In genomic region chr9:93601666-93602065, GRCh38 we compare ENCODE assay signal across 15 cellular contexts. TPM values are rescaled to one million over a fixed set of nuclear protein-coding genes. Genes with fewer than 3 reads are reported as not detected.
DNase-seq lines count a peak whose midpoint lies in the region; ATAC-seq and TF ChIP-seq lines count a peak whose summit lies in the region.
"Had no signal": no experiment of that assay in that cellular context is flagged by ENCODE, and none has a peak within 500 bp of the region (broad histone marks: within the 10 kb centered on the region; RNA-seq: fewer than 3 reads in every experiment).

No MANE protein-coding gene starts in this region.

- DNase-seq in CD4-positive, alpha-beta T cell, result no peak
- DNase-seq in H7 (peak; percentile 31), chondrocyte (ENCODE audit: low spot score) (peak; percentile 21), neural progenitor cell (ENCODE audit: low spot score) (no peak), ACHN (no peak), BE2C (no peak)
- DNase-seq: EL, NCI-H1417 treated with DMSO at 0.1 percent for 48 hours, NCI-H1930, NCI-H446 treated with DMSO at 0.1 percent for 48 hours, NCI-H82, PC-3 had no signal

- H3K4me2 ChIP-seq in neural progenitor cell, result no peak overlapping the region

- H3K4me1 Mint-ChIP-seq in CD4-positive, alpha-beta T cell (ENCODE audit: low read depth), result peaks cover 67% of the 10 kb centered on the region
- H3K4me1 Mint-ChIP-seq in chondrocyte (ENCODE audit: low read depth) (peaks cover 32% of the 10 kb centered on the region), neural progenitor cell (peaks cover 35% of the 10 kb centered on the region)
- peaks cover 63% of the 10 kb centered on the region for H3K4me1 Mint-ChIP-seq in stimulated activated memory B cell treated with anti-CD40 and anti-IgM and Interleukin-4, amounts not matched to agents 10 μg/mL and 1 μg/mL and 100 μg/mL, for 72 hours

- H3K4me3 Mint-ChIP-seq in CD4-positive, alpha-beta T cell, result no peak overlapping the region
- no peak overlapping the region for H3K4me3 Mint-ChIP-seq in chondrocyte (ENCODE audit: unreplicated experiment)
- no peak overlapping the region for H3K4me3 Mint-ChIP-seq in neural progenitor cell
- H3K4me3 Mint-ChIP-seq in stimulated activated memory B cell treated with anti-CD40 and anti-IgM and Interleukin-4, amounts not matched to agents 10 μg/mL and 1 μg/mL and 100 μg/mL, for 72 hours, result no peak overlapping the region

- H3K4me3 ChIP-seq in H7 (ENCODE audit: insufficient read depth, low read depth, low read length), result no peak overlapping the region
- H3K4me3 ChIP-seq in neural progenitor cell, result no peak overlapping the region
- no peak overlapping the region for H3K4me3 ChIP-seq in BE2C (ENCODE audit: low read depth, low read length)
- H3K4me3 ChIP-seq: SJSA1 had no signal

- peak overlapping the region; percentile 83 for H3K27ac Mint-ChIP-seq in CD4-positive, alpha-beta T cell
- H3K27ac Mint-ChIP-seq in chondrocyte (ENCODE audit: unreplicated experiment) (no peak overlapping the region), neural progenitor cell (peak overlapping the region; percentile 25)
- H3K27ac Mint-ChIP-seq in stimulated activated memory B cell treated with anti-CD40 and anti-IgM and Interleukin-4, amounts not matched to agents 10 μg/mL and 1 μg/mL and 100 μg/mL, for 72 hours, result no peak overlapping the region

- H3K79me2 ChIP-seq in neural progenitor cell (ENCODE audit: low read depth), result peaks cover 40% of the 10 kb centered on the region

- H3K9ac ChIP-seq in neural progenitor cell, result no peak overlapping the region

- POLR2A ChIA-PET in CD4-positive, alpha-beta T cell (lab: Charles Lee), result no interaction called here

- intact Hi-C loops in CD4-positive, alpha-beta T cell (cut with DNase I, micrococcal nuclease), result no loop called here

- peaks cover 33% of the 10 kb centered on the region for H3K36me3 Mint-ChIP-seq in CD4-positive, alpha-beta T cell (ENCODE audit: low read depth)
- peaks cover 5% of the 10 kb centered on the region for H3K36me3 Mint-ChIP-seq in chondrocyte (ENCODE audit: low read depth)
- peaks cover 26% of the 10 kb centered on the region for H3K36me3 Mint-ChIP-seq in neural progenitor cell
- peaks cover 20% of the 10 kb centered on the region for H3K36me3 Mint-ChIP-seq in stimulated activated memory B cell treated with anti-CD40 and anti-IgM and Interleukin-4, amounts not matched to agents 10 μg/mL and 1 μg/mL and 100 μg/mL, for 72 hours

- H3K36me3 ChIP-seq in H7 (replicated peaks; ENCODE audit: control insufficient read depth, insufficient read depth, low read length) (no peaks in the 10 kb centered on the region; the same call in 1 of the 2 replicates), neural progenitor cell (no peaks in the 10 kb centered on the region), BE2C (no peaks in the 10 kb centered on the region)
- H3K36me3 ChIP-seq: SJSA1 had no signal

- CTCF ChIA-PET in CD4-positive, alpha-beta T cell (lab: Charles Lee), result interaction anchor here (2.7 kb wide), 1 partner anchor 35 kb away, joined by 8 read pairs; no protein-coding TSS in a partner anchor

- in situ Hi-C loops in ACHN (cut with HindIII; ENCODE audit: low pct_ligation_motif_present, low pct_unique_long_range_greater_than_20kb, low sequenced_read_pairs), result no loop called here

- H3K27me3 Mint-ChIP-seq in CD4-positive, alpha-beta T cell, result no peaks in the 10 kb centered on the region
- H3K27me3 Mint-ChIP-seq in chondrocyte (ENCODE audit: low read depth) (no peaks in the 10 kb centered on the region), neural progenitor cell (ENCODE audit: insufficient read depth, low read depth) (peaks cover 2% of the 10 kb centered on the region)
- no peaks in the 10 kb centered on the region for H3K27me3 Mint-ChIP-seq in stimulated activated memory B cell treated with anti-CD40 and anti-IgM and Interleukin-4, amounts not matched to agents 10 μg/mL and 1 μg/mL and 100 μg/mL, for 72 hours

- H3K27ac ChIP-seq in CD4-positive, alpha-beta T cell (ENCODE audit: low read depth, low read length), result no peak overlapping the region
- no peak overlapping the region for H3K27ac ChIP-seq in neural progenitor cell
- H3K27ac ChIP-seq: SJSA1 had no signal

- no peak for TF ChIP-seq CTCF in CD4-positive, alpha-beta T cell (IDR thresholded peaks at IDR 0.05)
- no peak for TF ChIP-seq CTCF in chondrocyte (IDR thresholded peaks at IDR 0.05)
- no peak for TF ChIP-seq CTCF in neural progenitor cell (IDR thresholded peaks at IDR 0.05)
- no peak for TF ChIP-seq CTCF in BE2C (IDR thresholded peaks at IDR 0.05; ENCODE audit: low read depth, low read length)

- H3K4me1 ChIP-seq in neural progenitor cell (peaks cover 7% of the 10 kb centered on the region), BE2C (no peaks in the 10 kb centered on the region)

- no peaks in the 10 kb centered on the region for H3K27me3 ChIP-seq in CD4-positive, alpha-beta T cell (ENCODE audit: control insufficient read depth, insufficient read depth, low read length)
- H3K27me3 ChIP-seq in H7 (ENCODE audit: control insufficient read depth, insufficient read depth, low read length), result no peaks in the 10 kb centered on the region
- no peaks in the 10 kb centered on the region for H3K27me3 ChIP-seq in neural progenitor cell
- no peaks in the 10 kb centered on the region for H3K27me3 ChIP-seq in BE2C
- H3K27me3 ChIP-seq: SJSA1 had no signal

- H2AFZ ChIP-seq in neural progenitor cell (replicated peaks), result no peak overlapping the region

- H3F3A ChIP-seq in neural progenitor cell (ENCODE audit: low read depth), result no peaks in the 10 kb centered on the region

- no peaks in the 10 kb centered on the region for H3K9me3 ChIP-seq in CD4-positive, alpha-beta T cell (ENCODE audit: control insufficient read depth, low read length)
- H3K9me3 ChIP-seq in neural progenitor cell (ENCODE audit: low read depth) (peaks cover 2% of the 10 kb centered on the region), BE2C (no peaks in the 10 kb centered on the region)
- H3K9me3 ChIP-seq: SJSA1 had no signal

- peaks cover 39% of the 10 kb centered on the region for H4K20me1 ChIP-seq in neural progenitor cell (ENCODE audit: low read depth)

- H3K9me3 Mint-ChIP-seq in CD4-positive, alpha-beta T cell, result peaks cover 6% of the 10 kb centered on the region
- peaks cover 12% of the 10 kb centered on the region for H3K9me3 Mint-ChIP-seq in chondrocyte (ENCODE audit: low read depth)
- peaks cover 19% of the 10 kb centered on the region for H3K9me3 Mint-ChIP-seq in neural progenitor cell
- H3K9me3 Mint-ChIP-seq in stimulated activated memory B cell treated with anti-CD40 and anti-IgM and Interleukin-4, amounts not matched to agents 10 μg/mL and 1 μg/mL and 100 μg/mL, for 72 hours, result peaks cover 7% of the 10 kb centered on the region

- TF ChIP-seq POLR2A in GM18505 (IDR thresholded peaks at IDR 0.05; ENCODE audit: borderline replicate concordance, extremely low read depth, insufficient read depth, insufficient read length), result no peak

- no peak for ATAC-seq in CD4-positive, alpha-beta T cell (ENCODE audit: poor library complexity)
- ATAC-seq in stimulated activated memory B cell treated with anti-CD40 and anti-IgM and Interleukin-4, amounts not matched to agents 10 μg/mL and 1 μg/mL and 100 μg/mL, for 72 hours, result no peak
- no peak for ATAC-seq in GM18505 (IDR thresholded peaks at IDR 0.05; ENCODE audit: unreplicated experiment)
- ATAC-seq: PC-3 had no signal

RNA-seq across cellular contexts. Expression of gene PHF2, which starts 25.3 kb away (rescaled TPM):
- total RNA-seq in CD4-positive, alpha-beta T cell, result 10 to 100 TPM; 27.3 to 28.8 TPM
- total RNA-seq in H7 (2014; rRNA removed; shearing (Covaris generic)), result 10.3 and 10.6 TPM in 2 replicates
- total RNA-seq in chondrocyte (28.5 to 30.1 TPM (median 29.4 TPM) in 3 replicates), neural progenitor cell (ENCODE audit: low replicate concordance) (15.7 and 17.6 TPM in 2 replicates)
- polyA plus RNA-seq in BE2C (2012; ENCODE audit: insufficient read depth, insufficient read length, low read depth), result 28.1 TPM

Comparison
In these comparisons a context has a peak if more than half of its experiments do, and no peak if none do; other contexts are left out.
1. DNase-seq: peak in H7 (single experiment) and chondrocyte (single experiment); none in CD4-positive, alpha-beta T cell (0 of 10), neural progenitor cell (single experiment), ACHN (single experiment) and BE2C (single experiment).
2. H3K27ac Mint-ChIP-seq: peak in CD4-positive, alpha-beta T cell (single experiment) and neural progenitor cell (single experiment); none in chondrocyte (single experiment) and stimulated activated memory B cell treated with anti-CD40 and anti-IgM and Interleukin-4, amounts not matched to agents 10 μg/mL and 1 μg/mL and 100 μg/mL, for 72 hours (single experiment).